22 cellular contexts compared by ENCODE assay signal in genomic region chr10:122363722-122364463, GRCh38. TPM values are rescaled to one million over a fixed set of nuclear protein-coding genes. Genes with fewer than 3 reads are reported as not detected.
DNase-seq lines count a peak whose midpoint lies in the region; ATAC-seq and TF ChIP-seq lines count a peak whose summit lies in the region.
"Had no signal": no experiment of that assay in that cellular context is flagged by ENCODE, and none has a peak within 500 bp of the region (broad histone marks: within the 10 kb centered on the region; RNA-seq: fewer than 3 reads in every experiment).

No MANE protein-coding gene starts in this region.

- H3K4me3 Mint-ChIP-seq in endothelial cell (ENCODE audit: unreplicated experiment) (no peak overlapping the region), nephron progenitor cell (no peak overlapping the region)
- H3K4me3 Mint-ChIP-seq: activated naive CD8-positive, alpha-beta T cell treated with anti-CD3 and anti-CD28 coated beads, Interleukin-2, amount 10 ng/mL, durations not matched to agents 7 days and 5 days; dendritic cell treated with granulocyte-macrophage colony-stimulating factor and Interleukin-4, amounts not matched to agents 40 ng/mL and 50 ng/mL, for 4 days; T-cell had no signal

- no peaks in the 10 kb centered on the region for H3K27me3 ChIP-seq in esophagus (ENCODE audit: control insufficient read depth in 1 of 2, insufficient read depth in 2 of 2, low read length in 2 of 2)
- no peaks in the 10 kb centered on the region for H3K27me3 ChIP-seq in left lung
- H3K27me3 ChIP-seq in upper lobe of right lung, result no peaks in the 10 kb centered on the region

- no peak for TF ChIP-seq CTCF in left lung (IDR thresholded peaks at IDR 0.05)
- TF ChIP-seq CTCF in upper lobe of right lung (IDR thresholded peaks at IDR 0.05), result no peak
- TF ChIP-seq CTCF in endothelial cell (IDR thresholded peaks at IDR 0.05; ENCODE audit: unreplicated experiment), result no peak
- TF ChIP-seq CTCF in GM13977 (IDR thresholded peaks at IDR 0.05; ENCODE audit: extremely low read depth, insufficient read depth, missing control alignments), result no peak
- TF ChIP-seq CTCF in nephron progenitor cell (IDR thresholded peaks at IDR 0.05), result no peak

- H3K9me3 ChIP-seq in esophagus (ENCODE audit: control insufficient read depth in 2 of 2, insufficient read depth in 1 of 2, low read depth in 1 of 2, low read length in 1 of 2) (peaks cover 0 to 4% of the 10 kb centered on the region in 2 donors), left lung (peaks cover 0 to 3% of the 10 kb centered on the region in 2 donors), upper lobe of right lung (no peaks in the 10 kb centered on the region)

- no peak overlapping the region for H3K27ac Mint-ChIP-seq in endothelial cell (ENCODE audit: unreplicated experiment)
- H3K27ac Mint-ChIP-seq in nephron progenitor cell, result no peak overlapping the region
- H3K27ac Mint-ChIP-seq: activated naive CD8-positive, alpha-beta T cell treated with anti-CD3 and anti-CD28 coated beads, Interleukin-2, amount 10 ng/mL, durations not matched to agents 7 days and 5 days; activated T-helper 2 cell treated with anti-CD3 and anti-CD28 coated beads, Interferon-gamma antibody, Interleukin-2, Interleukin-4, amounts not matched to agents 10 μg/mL and 5 μg/mL and 100 μg/mL, durations not matched to agents 14 hours and 24 hours and 36 hours; dendritic cell treated with granulocyte-macrophage colony-stimulating factor and Interleukin-4, amounts not matched to agents 40 ng/mL and 50 ng/mL, for 4 days; T-cell had no signal

- H3K27ac ChIP-seq in esophagus (ENCODE audit: low read depth in 2 of 2, low read length in 1 of 2) (peak overlapping the region; percentile 73 to 76), left lung (no peak overlapping the region), upper lobe of right lung (no peak overlapping the region)
- H3K27ac ChIP-seq: A549, HL-60 had no signal

- no peak overlapping the region for H3K4me3 ChIP-seq in esophagus (ENCODE audit: low read depth in 1 of 2, low read length in 2 of 2)
- H3K4me3 ChIP-seq in left lung, result no peak overlapping the region
- H3K4me3 ChIP-seq in upper lobe of right lung, result no peak overlapping the region
- H3K4me3 ChIP-seq: A549 had no signal

- peaks cover 5% of the 10 kb centered on the region for H3K9me3 Mint-ChIP-seq in endothelial cell (ENCODE audit: unreplicated experiment)
- H3K9me3 Mint-ChIP-seq in nephron progenitor cell, result peaks cover 19% of the 10 kb centered on the region
- H3K9me3 Mint-ChIP-seq: activated T-helper 2 cell treated with anti-CD3 and anti-CD28 coated beads, Interferon-gamma antibody, Interleukin-2, Interleukin-4, amounts not matched to agents 10 μg/mL and 5 μg/mL and 100 μg/mL, durations not matched to agents 14 hours and 24 hours and 36 hours; dendritic cell treated with granulocyte-macrophage colony-stimulating factor and Interleukin-4, amounts not matched to agents 40 ng/mL and 50 ng/mL, for 4 days had no signal

- H3K4me1 Mint-ChIP-seq in endothelial cell (ENCODE audit: unreplicated experiment), result peaks cover 18% of the 10 kb centered on the region
- H3K4me1 Mint-ChIP-seq in nephron progenitor cell, result no peaks in the 10 kb centered on the region

- no peaks in the 10 kb centered on the region for H3K36me3 ChIP-seq in esophagus (ENCODE audit: control insufficient read depth in 2 of 2, insufficient read depth in 2 of 2, low read length in 1 of 2)
- H3K36me3 ChIP-seq in left lung, result no peaks in the 10 kb centered on the region
- H3K36me3 ChIP-seq in upper lobe of right lung, result no peaks in the 10 kb centered on the region

- intact Hi-C loops in Right ventricle myocardium superior (cut with DNase I), result no loop called here
- intact Hi-C loops in Right ventricle myocardium inferior (cut with DNase I), result no loop called here
- intact Hi-C loops in left lung (cut with DNase I), result no loop called here
- intact Hi-C loops in upper lobe of right lung (cut with DNase I), result no loop called here

- H3K4me1 ChIP-seq in esophagus (ENCODE audit: control insufficient read depth in 2 of 2, insufficient read depth in 2 of 2, low read length in 1 of 2) (peaks cover 4 to 6% of the 10 kb centered on the region in 2 donors), left lung (no peaks in the 10 kb centered on the region), upper lobe of right lung (no peaks in the 10 kb centered on the region)
- H3K4me1 ChIP-seq: A549 had no signal

- H3K27me3 Mint-ChIP-seq in endothelial cell (ENCODE audit: unreplicated experiment), result peaks cover 4% of the 10 kb centered on the region
- peaks cover 30% of the 10 kb centered on the region for H3K27me3 Mint-ChIP-seq in nephron progenitor cell (ENCODE audit: low read depth, poor library complexity)

- WGBS in esophagus, 2 donors, result 29 to 49% methylated on average over 6 of the region's 6 CpGs

- H3K36me3 Mint-ChIP-seq in endothelial cell (ENCODE audit: low read depth, unreplicated experiment) (no peaks in the 10 kb centered on the region), nephron progenitor cell (ENCODE audit: low read depth) (peaks cover under 1% of the 10 kb centered on the region)
- H3K36me3 Mint-ChIP-seq: activated naive CD8-positive, alpha-beta T cell treated with anti-CD3 and anti-CD28 coated beads, Interleukin-2, amount 10 ng/mL, durations not matched to agents 7 days and 5 days had no signal

- in situ Hi-C loops in GM13977 (cut with MboI; ENCODE audit: low pct_unique_long_range_greater_than_20kb, low sequenced_read_pairs, unreplicated experiment), result no loop called here

- DNase-seq in Right ventricle myocardium superior, result no peak
- DNase-seq in Right ventricle myocardium inferior (ENCODE audit: missing footprints), result no peak
- no peak for DNase-seq in left lung
- DNase-seq in upper lobe of right lung, result no peak
- DNase-seq in endothelial cell (ENCODE audit: low spot score), result no peak
- DNase-seq in GM13977 (ENCODE audit: low spot score), result no peak
- DNase-seq in nephron progenitor cell, result no peak
- DNase-seq: activated CD4-positive, alpha-beta T cell treated with anti-CD3 and anti-CD28 coated beads for 48 hours; activated naive CD8-positive, alpha-beta T cell treated with anti-CD3 and anti-CD28 coated beads, Interleukin-2, amount 10 ng/mL, durations not matched to agents 7 days and 5 days; COR-L47; IMR-90; NCI-H2081 treated with DMSO at 0.1 percent for 48 hours; NCI-H526; nucleus accumbens; right cardiac atrium; stimulated activated CD4-positive, alpha-beta T cell treated with anti-CD3 and anti-CD28 coated beads, Interleukin-15, amount 100 ng/mL, for 24 hours; T-cell had no signal

- ATAC-seq in Right ventricle myocardium superior (ENCODE audit: poor library complexity) (peak; percentile 40), Right ventricle myocardium inferior (no peak), left lung (peak; percentile 77), upper lobe of right lung (peak; percentile 68)
- ATAC-seq: A549, T-cell had no signal

RNA-seq across cellular contexts. Expression of gene PLEKHA1, which starts 10.6 kb away (rescaled TPM):
- total RNA-seq in Right ventricle myocardium superior (74.4 TPM), Right ventricle myocardium inferior (68.0 TPM), left lung (10 to 100 TPM; 43.1 to 57.9 TPM), upper lobe of right lung (59.9 TPM), endothelial cell (ENCODE audit: unreplicated experiment) (38.2 TPM)
- 10 to 100 TPM; 14.8 to 19.8 TPM for polyA plus RNA-seq in esophagus

Comparison
In these comparisons a context has a peak if more than half of its experiments do, and no peak if none do; other contexts are left out.
1. H3K27ac ChIP-seq: peak in esophagus (2 of 2); none in left lung (0 of 2) and upper lobe of right lung (single experiment).